Comparison of ENCODE assay signal across 20 cellular contexts in the genomic region with DNA sequence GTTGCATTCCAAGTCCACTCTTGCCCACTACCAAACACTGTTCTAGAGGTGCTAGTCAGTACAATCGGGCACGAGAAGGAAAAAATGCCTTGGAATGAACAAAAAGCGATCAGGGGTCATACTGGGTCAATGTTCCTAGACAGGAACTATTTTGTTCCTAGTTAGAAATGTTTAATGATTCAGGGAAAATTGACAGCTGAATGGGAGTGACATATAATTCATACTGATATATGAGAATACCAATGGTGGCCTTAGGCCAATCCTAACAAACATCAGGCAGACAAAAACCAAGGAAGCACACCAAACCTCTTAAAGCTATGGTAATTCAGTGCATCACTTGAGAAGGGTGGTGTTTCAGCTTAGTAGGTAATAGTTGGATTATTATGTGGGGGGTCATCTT.
"Had no signal": no experiment of that assay in that cellular context is flagged by ENCODE, and none has a peak within 500 bp of the region (broad histone marks: within the 10 kb centered on the region; RNA-seq: fewer than 3 reads in every experiment).

No MANE protein-coding gene starts in this region.

- ATAC-seq: esophagus mucosa; mucosa of descending colon; naive thymus-derived CD8-positive, alpha-beta T cell; sciatic nerve; stimulated activated memory B cell treated with anti-CD40 and anti-IgM and Interleukin-4, amounts not matched to agents 10 μg/mL and 1 μg/mL and 100 μg/mL, for 72 hours; upper lobe of right lung had no signal

- H3K4me1 ChIP-seq: tibial nerve had no signal

- DNase-seq: effector CD4-positive, alpha-beta T cell; endodermal cell; islet precursor cell; mammary epithelial cell; mucosa of descending colon; naive thymus-derived CD8-positive, alpha-beta T cell; spleen; stimulated activated CD4-positive, alpha-beta T cell treated with anti-CD3 and anti-CD28 coated beads, Interleukin-15, amount 100 ng/mL, for 24 hours; stimulated activated CD4-positive, alpha-beta T cell treated with anti-CD3 and anti-CD28 coated beads, Interleukin-1b, Interleukin-23, amount 100 ng/mL, for 48 hours; stimulated activated CD4-positive, alpha-beta T cell treated with anti-CD3 and anti-CD28 coated beads, Interleukin-4, amount 100 ng/mL, for 24 hours; testis; upper lobe of right lung had no signal

- H3K9me3 ChIP-seq: mucosa of descending colon, spleen, testis, tibial nerve, upper lobe of right lung, vagina had no signal

- H3K27me3 Mint-ChIP-seq: stimulated activated memory B cell treated with anti-CD40 and anti-IgM and Interleukin-4, amounts not matched to agents 10 μg/mL and 1 μg/mL and 100 μg/mL, for 72 hours had no signal

- H3K4me3 Mint-ChIP-seq: endodermal cell; naive thymus-derived CD8-positive, alpha-beta T cell; neural crest cell; stimulated activated memory B cell treated with anti-CD40 and anti-IgM and Interleukin-4, amounts not matched to agents 10 μg/mL and 1 μg/mL and 100 μg/mL, for 72 hours; stimulated activated naive CD8-positive, alpha-beta T cell treated with anti-CD3 and anti-CD28 coated beads, Interleukin-15, Interleukin-2, amounts not matched to agents 100 ng/mL and 50 ng/mL, for 24 hours had no signal

- H3K9me3 Mint-ChIP-seq: endodermal cell; naive thymus-derived CD8-positive, alpha-beta T cell; neural crest cell; stimulated activated memory B cell treated with anti-CD40 and anti-IgM and Interleukin-4, amounts not matched to agents 10 μg/mL and 1 μg/mL and 100 μg/mL, for 72 hours; stimulated activated naive CD8-positive, alpha-beta T cell treated with anti-CD3 and anti-CD28 coated beads, Interleukin-15, Interleukin-2, amounts not matched to agents 100 ng/mL and 50 ng/mL, for 24 hours had no signal

- H3K27ac ChIP-seq: spleen, testis, tibial nerve, upper lobe of right lung, vagina had no signal

- FAIRE-seq: frontal cortex had no signal

- H3K4me1 Mint-ChIP-seq: endodermal cell, neural crest cell had no signal

- H3K4me3 ChIP-seq: mucosa of descending colon, spleen, testis, tibial nerve, upper lobe of right lung, vagina had no signal

- H3K27me3 ChIP-seq: spleen, testis, tibial nerve, upper lobe of right lung, vagina had no signal

- H3K27ac Mint-ChIP-seq: endodermal cell; naive thymus-derived CD8-positive, alpha-beta T cell; stimulated activated memory B cell treated with anti-CD40 and anti-IgM and Interleukin-4, amounts not matched to agents 10 μg/mL and 1 μg/mL and 100 μg/mL, for 72 hours; stimulated activated naive CD8-positive, alpha-beta T cell treated with anti-CD3 and anti-CD28 coated beads, Interleukin-15, Interleukin-2, amounts not matched to agents 100 ng/mL and 50 ng/mL, for 24 hours had no signal
